1 cellular context compared by ENCODE assay signal in the genomic region with DNA sequence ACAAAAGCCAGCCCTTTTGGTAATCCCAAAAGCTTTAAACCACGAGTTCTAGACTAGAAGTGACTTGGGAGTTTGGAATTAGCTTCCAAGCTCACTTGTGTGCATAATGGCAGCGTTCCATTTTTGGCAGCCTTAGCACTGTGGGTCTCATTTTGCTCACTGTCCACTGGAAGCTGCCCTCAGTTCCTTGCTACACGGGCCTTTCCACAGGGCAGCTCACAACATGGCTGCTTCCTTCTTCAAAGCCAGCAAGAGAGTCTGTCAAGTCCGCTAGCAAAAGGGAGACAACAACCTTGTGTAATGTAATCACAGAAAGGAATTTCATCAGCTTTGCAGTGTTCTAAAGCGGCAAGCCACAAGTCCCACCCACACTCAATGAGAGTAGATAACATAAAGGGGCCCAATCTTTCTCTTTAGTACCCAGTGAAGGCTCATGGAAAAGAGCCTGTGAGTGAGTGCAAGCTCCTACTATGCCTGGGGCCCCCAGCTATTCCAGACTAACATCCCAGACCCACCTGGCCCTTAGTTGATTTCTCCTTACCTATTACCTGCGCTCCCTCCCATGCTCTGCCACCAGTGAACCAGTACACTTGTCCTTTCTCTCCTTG.
TF ChIP-seq lines count a peak whose summit lies in the region.

No MANE protein-coding gene starts in this region.

TF ChIP-seq in K562, 482 proteins besides CTCF, POLR2A, EP300 and RAD21 (continued from another document and continues in another):
- TF ChIP-seq TEAD1 (CRISPR knock-in tag; IDR thresholded peaks at IDR 0.05) (peak in 1 of 2 experiments; percentile 80; a peak in 1 of 4 replicates), DMBX1 (CRISPR knock-in tag; IDR thresholded peaks at IDR 0.05; ENCODE audit: borderline replicate concordance) (peak; percentile 85; the same call in 1 of the 2 replicates), KLF10 (CRISPR knock-in tag; IDR thresholded peaks at IDR 0.05) (no peak), ZSCAN29 (IDR thresholded peaks at IDR 0.05) (no peak), SP2 (IDR thresholded peaks at IDR 0.05; ENCODE audit: extremely low read depth, low read depth, low read length, poor library complexity, severe bottlenecking) (no peak), EHMT2 (IDR thresholded peaks at IDR 0.05) (peak; percentile 81), TBP (optimal IDR thresholded peaks at IDR 0.05; ENCODE audit: low read depth, low read length) (peak; percentile 67), BRD4 (IDR thresholded peaks at IDR 0.05) (peak; percentile 82), SNIP1 (IDR thresholded peaks at IDR 0.05; ENCODE audit: low read depth) (no peak), GTF2E2 (tag; IDR thresholded peaks at IDR 0.05) (peak; percentile 63), ELF4 (CRISPR knock-in tag; IDR thresholded peaks at IDR 0.05) (peak; percentile 20; the same call in 1 of the 2 replicates), SLC30A9 (CRISPR knock-in tag; IDR thresholded peaks at IDR 0.05) (no peak), CEBPG (CRISPR knock-in tag; IDR thresholded peaks at IDR 0.05) (peak; percentile 98), CEBPG (tag; conservative IDR thresholded peaks at IDR 0.05 in 1 of 2, IDR thresholded peaks at IDR 0.05 in 1 of 2) (peak; percentile 91 to 98), POU5F1 (IDR thresholded peaks at IDR 0.05; ENCODE audit: borderline replicate concordance, low read depth, low read length, partially characterized antibody) (no peak), ZNF197 (CRISPR knock-in tag; IDR thresholded peaks at IDR 0.05; ENCODE audit: low read depth) (peak; percentile 95), HDGF (IDR thresholded peaks at IDR 0.05) (no peak), HEY1 (CRISPR knock-in tag; IDR thresholded peaks at IDR 0.05; ENCODE audit: borderline replicate concordance) (no peak), ZC3H11A (IDR thresholded peaks at IDR 0.05; ENCODE audit: low read depth, low read length) (0 out of 2 replicates have a peak, but pooled peaks have one; percentile 32), POLR2AphosphoS5 (IDR thresholded peaks at IDR 0.05; ENCODE audit: control insufficient read depth, insufficient read depth, low read depth, low read length) (0 out of 2 replicates have a peak, but pooled peaks have one; percentile 36), ZNF224 (CRISPR knock-in tag; IDR thresholded peaks at IDR 0.05) (no peak), ZFP1 (CRISPR knock-in tag; IDR thresholded peaks at IDR 0.05) (no peak), KDM1A (IDR thresholded peaks at IDR 0.05) (peak; percentile 19 to 67; a peak in 3 of 4 replicates), ZNF644 (tag; IDR thresholded peaks at IDR 0.05; ENCODE audit: low read depth) (no peak), TCF3 (CRISPR knock-in tag; IDR thresholded peaks at IDR 0.05) (peak; percentile 60), NCOA6 (IDR thresholded peaks at IDR 0.05) (no peak)
- TF ChIP-seq, protein P1, sequence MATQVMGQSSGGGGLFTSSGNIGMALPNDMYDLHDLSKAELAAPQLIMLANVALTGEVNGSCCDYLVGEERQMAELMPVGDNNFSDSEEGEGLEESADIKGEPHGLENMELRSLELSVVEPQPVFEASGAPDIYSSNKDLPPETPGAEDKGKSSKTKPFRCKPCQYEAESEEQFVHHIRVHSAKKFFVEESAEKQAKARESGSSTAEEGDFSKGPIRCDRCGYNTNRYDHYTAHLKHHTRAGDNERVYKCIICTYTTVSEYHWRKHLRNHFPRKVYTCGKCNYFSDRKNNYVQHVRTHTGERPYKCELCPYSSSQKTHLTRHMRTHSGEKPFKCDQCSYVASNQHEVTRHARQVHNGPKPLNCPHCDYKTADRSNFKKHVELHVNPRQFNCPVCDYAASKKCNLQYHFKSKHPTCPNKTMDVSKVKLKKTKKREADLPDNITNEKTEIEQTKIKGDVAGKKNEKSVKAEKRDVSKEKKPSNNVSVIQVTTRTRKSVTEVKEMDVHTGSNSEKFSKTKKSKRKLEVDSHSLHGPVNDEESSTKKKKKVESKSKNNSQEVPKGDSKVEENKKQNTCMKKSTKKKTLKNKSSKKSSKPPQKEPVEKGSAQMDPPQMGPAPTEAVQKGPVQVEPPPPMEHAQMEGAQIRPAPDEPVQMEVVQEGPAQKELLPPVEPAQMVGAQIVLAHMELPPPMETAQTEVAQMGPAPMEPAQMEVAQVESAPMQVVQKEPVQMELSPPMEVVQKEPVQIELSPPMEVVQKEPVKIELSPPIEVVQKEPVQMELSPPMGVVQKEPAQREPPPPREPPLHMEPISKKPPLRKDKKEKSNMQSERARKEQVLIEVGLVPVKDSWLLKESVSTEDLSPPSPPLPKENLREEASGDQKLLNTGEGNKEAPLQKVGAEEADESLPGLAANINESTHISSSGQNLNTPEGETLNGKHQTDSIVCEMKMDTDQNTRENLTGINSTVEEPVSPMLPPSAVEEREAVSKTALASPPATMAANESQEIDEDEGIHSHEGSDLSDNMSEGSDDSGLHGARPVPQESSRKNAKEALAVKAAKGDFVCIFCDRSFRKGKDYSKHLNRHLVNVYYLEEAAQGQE (CRISPR knock-in tag; IDR thresholded peaks at IDR 0.05; ENCODE audit: low read depth): no peak
- TF ChIP-seq, protein P2, sequence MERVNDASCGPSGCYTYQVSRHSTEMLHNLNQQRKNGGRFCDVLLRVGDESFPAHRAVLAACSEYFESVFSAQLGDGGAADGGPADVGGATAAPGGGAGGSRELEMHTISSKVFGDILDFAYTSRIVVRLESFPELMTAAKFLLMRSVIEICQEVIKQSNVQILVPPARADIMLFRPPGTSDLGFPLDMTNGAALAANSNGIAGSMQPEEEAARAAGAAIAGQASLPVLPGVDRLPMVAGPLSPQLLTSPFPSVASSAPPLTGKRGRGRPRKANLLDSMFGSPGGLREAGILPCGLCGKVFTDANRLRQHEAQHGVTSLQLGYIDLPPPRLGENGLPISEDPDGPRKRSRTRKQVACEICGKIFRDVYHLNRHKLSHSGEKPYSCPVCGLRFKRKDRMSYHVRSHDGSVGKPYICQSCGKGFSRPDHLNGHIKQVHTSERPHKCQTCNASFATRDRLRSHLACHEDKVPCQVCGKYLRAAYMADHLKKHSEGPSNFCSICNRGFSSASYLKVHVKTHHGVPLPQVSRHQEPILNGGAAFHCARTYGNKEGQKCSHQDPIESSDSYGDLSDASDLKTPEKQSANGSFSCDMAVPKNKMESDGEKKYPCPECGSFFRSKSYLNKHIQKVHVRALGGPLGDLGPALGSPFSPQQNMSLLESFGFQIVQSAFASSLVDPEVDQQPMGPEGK (CRISPR knock-in tag; IDR thresholded peaks at IDR 0.05; ENCODE audit: borderline replicate concordance): peak; percentile 22; the same call in 1 of the 2 replicates
- TF ChIP-seq, protein P3, sequence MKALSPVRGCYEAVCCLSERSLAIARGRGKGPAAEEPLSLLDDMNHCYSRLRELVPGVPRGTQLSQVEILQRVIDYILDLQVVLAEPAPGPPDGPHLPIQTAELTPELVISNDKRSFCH (CRISPR knock-in tag; IDR thresholded peaks at IDR 0.05): no peak
- TF ChIP-seq, protein P3 (tag; IDR thresholded peaks at IDR 0.05): peak; percentile 96
- TF ChIP-seq, protein P4, sequence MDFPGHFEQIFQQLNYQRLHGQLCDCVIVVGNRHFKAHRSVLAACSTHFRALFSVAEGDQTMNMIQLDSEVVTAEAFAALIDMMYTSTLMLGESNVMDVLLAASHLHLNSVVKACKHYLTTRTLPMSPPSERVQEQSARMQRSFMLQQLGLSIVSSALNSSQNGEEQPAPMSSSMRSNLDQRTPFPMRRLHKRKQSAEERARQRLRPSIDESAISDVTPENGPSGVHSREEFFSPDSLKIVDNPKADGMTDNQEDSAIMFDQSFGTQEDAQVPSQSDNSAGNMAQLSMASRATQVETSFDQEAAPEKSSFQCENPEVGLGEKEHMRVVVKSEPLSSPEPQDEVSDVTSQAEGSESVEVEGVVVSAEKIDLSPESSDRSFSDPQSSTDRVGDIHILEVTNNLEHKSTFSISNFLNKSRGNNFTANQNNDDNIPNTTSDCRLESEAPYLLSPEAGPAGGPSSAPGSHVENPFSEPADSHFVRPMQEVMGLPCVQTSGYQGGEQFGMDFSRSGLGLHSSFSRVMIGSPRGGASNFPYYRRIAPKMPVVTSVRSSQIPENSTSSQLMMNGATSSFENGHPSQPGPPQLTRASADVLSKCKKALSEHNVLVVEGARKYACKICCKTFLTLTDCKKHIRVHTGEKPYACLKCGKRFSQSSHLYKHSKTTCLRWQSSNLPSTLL (IDR thresholded peaks at IDR 0.05): no peak
- TF ChIP-seq, protein P5, sequence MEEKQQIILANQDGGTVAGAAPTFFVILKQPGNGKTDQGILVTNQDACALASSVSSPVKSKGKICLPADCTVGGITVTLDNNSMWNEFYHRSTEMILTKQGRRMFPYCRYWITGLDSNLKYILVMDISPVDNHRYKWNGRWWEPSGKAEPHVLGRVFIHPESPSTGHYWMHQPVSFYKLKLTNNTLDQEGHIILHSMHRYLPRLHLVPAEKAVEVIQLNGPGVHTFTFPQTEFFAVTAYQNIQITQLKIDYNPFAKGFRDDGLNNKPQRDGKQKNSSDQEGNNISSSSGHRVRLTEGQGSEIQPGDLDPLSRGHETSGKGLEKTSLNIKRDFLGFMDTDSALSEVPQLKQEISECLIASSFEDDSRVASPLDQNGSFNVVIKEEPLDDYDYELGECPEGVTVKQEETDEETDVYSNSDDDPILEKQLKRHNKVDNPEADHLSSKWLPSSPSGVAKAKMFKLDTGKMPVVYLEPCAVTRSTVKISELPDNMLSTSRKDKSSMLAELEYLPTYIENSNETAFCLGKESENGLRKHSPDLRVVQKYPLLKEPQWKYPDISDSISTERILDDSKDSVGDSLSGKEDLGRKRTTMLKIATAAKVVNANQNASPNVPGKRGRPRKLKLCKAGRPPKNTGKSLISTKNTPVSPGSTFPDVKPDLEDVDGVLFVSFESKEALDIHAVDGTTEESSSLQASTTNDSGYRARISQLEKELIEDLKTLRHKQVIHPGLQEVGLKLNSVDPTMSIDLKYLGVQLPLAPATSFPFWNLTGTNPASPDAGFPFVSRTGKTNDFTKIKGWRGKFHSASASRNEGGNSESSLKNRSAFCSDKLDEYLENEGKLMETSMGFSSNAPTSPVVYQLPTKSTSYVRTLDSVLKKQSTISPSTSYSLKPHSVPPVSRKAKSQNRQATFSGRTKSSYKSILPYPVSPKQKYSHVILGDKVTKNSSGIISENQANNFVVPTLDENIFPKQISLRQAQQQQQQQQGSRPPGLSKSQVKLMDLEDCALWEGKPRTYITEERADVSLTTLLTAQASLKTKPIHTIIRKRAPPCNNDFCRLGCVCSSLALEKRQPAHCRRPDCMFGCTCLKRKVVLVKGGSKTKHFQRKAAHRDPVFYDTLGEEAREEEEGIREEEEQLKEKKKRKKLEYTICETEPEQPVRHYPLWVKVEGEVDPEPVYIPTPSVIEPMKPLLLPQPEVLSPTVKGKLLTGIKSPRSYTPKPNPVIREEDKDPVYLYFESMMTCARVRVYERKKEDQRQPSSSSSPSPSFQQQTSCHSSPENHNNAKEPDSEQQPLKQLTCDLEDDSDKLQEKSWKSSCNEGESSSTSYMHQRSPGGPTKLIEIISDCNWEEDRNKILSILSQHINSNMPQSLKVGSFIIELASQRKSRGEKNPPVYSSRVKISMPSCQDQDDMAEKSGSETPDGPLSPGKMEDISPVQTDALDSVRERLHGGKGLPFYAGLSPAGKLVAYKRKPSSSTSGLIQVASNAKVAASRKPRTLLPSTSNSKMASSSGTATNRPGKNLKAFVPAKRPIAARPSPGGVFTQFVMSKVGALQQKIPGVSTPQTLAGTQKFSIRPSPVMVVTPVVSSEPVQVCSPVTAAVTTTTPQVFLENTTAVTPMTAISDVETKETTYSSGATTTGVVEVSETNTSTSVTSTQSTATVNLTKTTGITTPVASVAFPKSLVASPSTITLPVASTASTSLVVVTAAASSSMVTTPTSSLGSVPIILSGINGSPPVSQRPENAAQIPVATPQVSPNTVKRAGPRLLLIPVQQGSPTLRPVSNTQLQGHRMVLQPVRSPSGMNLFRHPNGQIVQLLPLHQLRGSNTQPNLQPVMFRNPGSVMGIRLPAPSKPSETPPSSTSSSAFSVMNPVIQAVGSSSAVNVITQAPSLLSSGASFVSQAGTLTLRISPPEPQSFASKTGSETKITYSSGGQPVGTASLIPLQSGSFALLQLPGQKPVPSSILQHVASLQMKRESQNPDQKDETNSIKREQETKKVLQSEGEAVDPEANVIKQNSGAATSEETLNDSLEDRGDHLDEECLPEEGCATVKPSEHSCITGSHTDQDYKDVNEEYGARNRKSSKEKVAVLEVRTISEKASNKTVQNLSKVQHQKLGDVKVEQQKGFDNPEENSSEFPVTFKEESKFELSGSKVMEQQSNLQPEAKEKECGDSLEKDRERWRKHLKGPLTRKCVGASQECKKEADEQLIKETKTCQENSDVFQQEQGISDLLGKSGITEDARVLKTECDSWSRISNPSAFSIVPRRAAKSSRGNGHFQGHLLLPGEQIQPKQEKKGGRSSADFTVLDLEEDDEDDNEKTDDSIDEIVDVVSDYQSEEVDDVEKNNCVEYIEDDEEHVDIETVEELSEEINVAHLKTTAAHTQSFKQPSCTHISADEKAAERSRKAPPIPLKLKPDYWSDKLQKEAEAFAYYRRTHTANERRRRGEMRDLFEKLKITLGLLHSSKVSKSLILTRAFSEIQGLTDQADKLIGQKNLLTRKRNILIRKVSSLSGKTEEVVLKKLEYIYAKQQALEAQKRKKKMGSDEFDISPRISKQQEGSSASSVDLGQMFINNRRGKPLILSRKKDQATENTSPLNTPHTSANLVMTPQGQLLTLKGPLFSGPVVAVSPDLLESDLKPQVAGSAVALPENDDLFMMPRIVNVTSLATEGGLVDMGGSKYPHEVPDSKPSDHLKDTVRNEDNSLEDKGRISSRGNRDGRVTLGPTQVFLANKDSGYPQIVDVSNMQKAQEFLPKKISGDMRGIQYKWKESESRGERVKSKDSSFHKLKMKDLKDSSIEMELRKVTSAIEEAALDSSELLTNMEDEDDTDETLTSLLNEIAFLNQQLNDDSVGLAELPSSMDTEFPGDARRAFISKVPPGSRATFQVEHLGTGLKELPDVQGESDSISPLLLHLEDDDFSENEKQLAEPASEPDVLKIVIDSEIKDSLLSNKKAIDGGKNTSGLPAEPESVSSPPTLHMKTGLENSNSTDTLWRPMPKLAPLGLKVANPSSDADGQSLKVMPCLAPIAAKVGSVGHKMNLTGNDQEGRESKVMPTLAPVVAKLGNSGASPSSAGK (IDR thresholded peaks at IDR 0.05): peak; percentile 23; the same call in 1 of the 2 replicates
- TF ChIP-seq, protein P6, sequence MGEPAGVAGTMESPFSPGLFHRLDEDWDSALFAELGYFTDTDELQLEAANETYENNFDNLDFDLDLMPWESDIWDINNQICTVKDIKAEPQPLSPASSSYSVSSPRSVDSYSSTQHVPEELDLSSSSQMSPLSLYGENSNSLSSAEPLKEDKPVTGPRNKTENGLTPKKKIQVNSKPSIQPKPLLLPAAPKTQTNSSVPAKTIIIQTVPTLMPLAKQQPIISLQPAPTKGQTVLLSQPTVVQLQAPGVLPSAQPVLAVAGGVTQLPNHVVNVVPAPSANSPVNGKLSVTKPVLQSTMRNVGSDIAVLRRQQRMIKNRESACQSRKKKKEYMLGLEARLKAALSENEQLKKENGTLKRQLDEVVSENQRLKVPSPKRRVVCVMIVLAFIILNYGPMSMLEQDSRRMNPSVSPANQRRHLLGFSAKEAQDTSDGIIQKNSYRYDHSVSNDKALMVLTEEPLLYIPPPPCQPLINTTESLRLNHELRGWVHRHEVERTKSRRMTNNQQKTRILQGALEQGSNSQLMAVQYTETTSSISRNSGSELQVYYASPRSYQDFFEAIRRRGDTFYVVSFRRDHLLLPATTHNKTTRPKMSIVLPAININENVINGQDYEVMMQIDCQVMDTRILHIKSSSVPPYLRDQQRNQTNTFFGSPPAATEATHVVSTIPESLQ (CRISPR knock-in tag; IDR thresholded peaks at IDR 0.05): 0 out of 2 replicates have a peak, but pooled peaks have one; percentile 20
